9 cellular contexts compared by ENCODE assay signal in the genomic region with DNA sequence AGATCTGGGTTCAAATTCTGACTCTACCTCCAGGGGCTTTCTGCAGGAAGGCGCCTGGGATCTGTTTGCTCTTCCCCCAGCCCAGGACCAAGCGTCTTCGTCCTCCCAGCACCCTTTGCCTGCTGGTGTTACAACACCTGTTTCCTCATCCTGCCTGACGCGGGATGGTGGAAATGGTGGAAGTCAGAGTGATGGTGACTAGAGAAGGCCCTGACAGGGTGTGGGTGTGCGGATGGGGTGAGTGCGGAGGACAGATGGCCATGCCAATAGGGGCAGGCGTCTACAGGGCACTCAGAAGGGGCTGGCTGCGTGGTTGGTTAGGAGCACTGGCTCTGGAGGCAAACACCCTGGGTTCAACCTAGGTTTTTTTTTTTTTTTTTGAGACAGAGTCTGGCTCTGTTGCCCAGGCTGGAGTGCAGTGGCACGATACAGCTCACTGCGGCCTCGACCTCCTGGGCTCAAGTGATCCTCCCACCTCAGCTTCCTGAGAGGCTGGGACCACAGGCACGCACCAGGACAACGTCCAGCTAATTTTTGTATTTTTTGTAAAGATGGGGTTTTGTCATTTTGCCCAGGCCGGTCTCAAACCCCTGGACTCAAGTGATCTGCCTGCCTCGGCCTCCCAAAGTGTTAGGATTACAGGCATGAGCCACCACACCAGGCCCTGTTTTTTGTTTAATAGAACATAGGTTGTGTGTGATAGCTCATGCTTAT.
A peak's percentile ranks its signal among the peaks of the same experiment; 100 is the strongest.
DNase-seq lines count a peak whose midpoint lies in the region; ATAC-seq lines count a peak whose summit lies in the region.
"Had no signal": no experiment of that assay in that cellular context is flagged by ENCODE, and none has a peak within 500 bp of the region (broad histone marks: within the 10 kb centered on the region; RNA-seq: fewer than 3 reads in every experiment).

No MANE protein-coding gene starts in this region.

- H3K9me3 Mint-ChIP-seq in activated naive CD8-positive, alpha-beta T cell (ENCODE audit: low read depth): no peaks in the 10 kb centered on the region

- DNase-seq in DMS53 (lab: John Stamatoyannopoulos, UW) (peak; percentile 45), DMS53 treated with DMSO at 0.1 percent for 48 hours (lab: John Stamatoyannopoulos, UW; ENCODE audit: unreplicated experiment) (no peak), substantia nigra (lab: John Stamatoyannopoulos, UW) (peak in 1 of 49 donors; percentile 31), NCI-H2107 treated with DMSO at 0.1 percent for 48 hours (lab: John Stamatoyannopoulos, UW; ENCODE audit: unreplicated experiment) (no peak), iPS-NIHi11 (ENCODE audit: low spot score) (no peak)

- no peaks in the 10 kb centered on the region for H3K27me3 ChIP-seq in layer of hippocampus (ENCODE audit: control insufficient read depth, insufficient read depth, low read length)

- H3K27ac Mint-ChIP-seq in activated naive CD8-positive, alpha-beta T cell: peak overlapping the region; percentile 34

- H3K27ac ChIP-seq in layer of hippocampus (ENCODE audit: low read depth, low read length): peak overlapping the region; percentile 64
- peak overlapping the region; percentile 82 for H3K27ac ChIP-seq in substantia nigra (ENCODE audit: low read depth, low read length, poor library complexity, severe bottlenecking)
- H3K27ac ChIP-seq: 22Rv1 had no signal

- H3K27me3 Mint-ChIP-seq in activated naive CD8-positive, alpha-beta T cell: no peaks in the 10 kb centered on the region

- H3K4me3 Mint-ChIP-seq in activated naive CD8-positive, alpha-beta T cell: peak overlapping the region; percentile 96

- no peak for ATAC-seq in HG03571 (IDR thresholded peaks at IDR 0.05; ENCODE audit: unreplicated experiment)

- peaks cover 3% of the 10 kb centered on the region for H3K36me3 Mint-ChIP-seq in activated naive CD8-positive, alpha-beta T cell

- H3K4me1 Mint-ChIP-seq in activated naive CD8-positive, alpha-beta T cell (ENCODE audit: low read depth): peaks cover 44% of the 10 kb centered on the region
